In the genomic region with DNA sequence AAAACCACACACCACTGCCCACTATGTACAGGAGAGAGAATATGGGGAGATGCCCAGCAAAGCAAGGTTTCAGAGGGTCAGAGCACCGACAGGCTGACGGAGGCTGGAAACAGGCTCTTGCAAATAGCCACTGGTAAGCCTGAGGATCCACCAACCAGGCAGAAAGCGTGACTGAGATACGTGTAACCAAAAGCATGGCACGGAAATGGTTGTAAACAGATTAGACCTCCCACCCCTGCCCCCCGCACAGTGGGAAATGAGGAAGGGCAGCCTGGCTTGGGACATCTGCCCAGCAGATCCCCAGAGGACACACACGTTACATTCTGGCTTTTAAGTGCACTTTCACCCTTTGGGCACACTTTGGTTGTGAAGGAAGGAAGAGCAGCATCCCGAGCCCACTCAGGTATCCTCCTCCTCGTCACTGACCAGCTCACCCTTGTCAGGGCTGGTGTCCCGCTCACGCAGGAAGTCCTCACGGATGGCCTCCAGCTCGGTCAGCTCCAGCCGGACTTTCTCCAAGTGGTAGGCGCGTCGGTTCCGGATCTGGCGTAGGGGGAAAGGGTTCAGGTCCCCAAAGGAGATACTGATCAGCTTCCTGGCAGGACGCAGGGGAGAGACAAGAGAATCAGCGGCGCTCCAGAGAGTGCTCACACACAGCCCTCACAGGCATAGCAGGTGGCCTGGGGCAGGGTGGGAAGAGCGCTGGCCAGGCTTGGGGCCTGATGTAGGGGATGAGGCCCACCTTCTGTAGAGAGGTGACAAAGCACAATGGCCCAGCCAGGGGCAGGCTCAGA, we compare ENCODE assay signal across 6 cellular contexts.
DNase-seq lines count a peak whose midpoint lies in the region; ATAC-seq and TF ChIP-seq lines count a peak whose summit lies in the region.
"Not testable (repeated sequence)": the region's sequence is repeated elsewhere in the genome, so short reads cannot be mapped to it uniquely, and the experiment has no call there.

No MANE protein-coding gene starts in this region.

- H3K27me3 ChIP-seq in CD4-positive, alpha-beta T cell (ENCODE audit: control insufficient read depth, insufficient read depth, low read length); lower lobe of right lung (ENCODE audit: low read depth): not testable (repeated sequence)

- not testable (repeated sequence) for DNase-seq in CD4-positive, alpha-beta T cell; activated naive CD8-positive, alpha-beta T cell treated with anti-CD3 and anti-CD28 coated beads for 36 hours; neural crest cell (ENCODE audit: low read depth, low spot score); stimulated activated naive B cell treated with anti-CD40 and anti-IgM and Interleukin-4, amounts not matched to agents 10 μg/mL and 1 μg/mL and 100 μg/mL, for 72 hours
- DNase-seq in islet precursor cell (peak; percentile 35), lower lobe of right lung (peak; percentile 23)

- not testable (repeated sequence) for H3K9me3 ChIP-seq in CD4-positive, alpha-beta T cell (ENCODE audit: control insufficient read depth, low read length); lower lobe of right lung

- H3K4me1 ChIP-seq in lower lobe of right lung: peaks cover 32% of the 10 kb centered on the region

- peaks cover 73% of the 10 kb centered on the region for H3K36me3 ChIP-seq in lower lobe of right lung

- H3K9me3 Mint-ChIP-seq in CD4-positive, alpha-beta T cell; activated naive CD8-positive, alpha-beta T cell treated with anti-CD3 and anti-CD28 coated beads for 36 hours; neural crest cell; stimulated activated naive B cell treated with anti-CD40 and anti-IgM and Interleukin-4, amounts not matched to agents 10 μg/mL and 1 μg/mL and 100 μg/mL, for 72 hours: not testable (repeated sequence)

- not testable (repeated sequence) for H3K4me3 Mint-ChIP-seq in CD4-positive, alpha-beta T cell; activated naive CD8-positive, alpha-beta T cell treated with anti-CD3 and anti-CD28 coated beads for 36 hours; neural crest cell; stimulated activated naive B cell treated with anti-CD40 and anti-IgM and Interleukin-4, amounts not matched to agents 10 μg/mL and 1 μg/mL and 100 μg/mL, for 72 hours

- not testable (repeated sequence) for H3K27ac ChIP-seq in CD4-positive, alpha-beta T cell (ENCODE audit: low read depth, low read length); lower lobe of right lung

- H3K4me3 ChIP-seq in lower lobe of right lung: not testable (repeated sequence)

- H3K36me3 Mint-ChIP-seq in CD4-positive, alpha-beta T cell (ENCODE audit: low read depth): peaks cover 69% of the 10 kb centered on the region
- H3K36me3 Mint-ChIP-seq in activated naive CD8-positive, alpha-beta T cell treated with anti-CD3 and anti-CD28 coated beads for 36 hours: peaks cover 11% of the 10 kb centered on the region
- H3K36me3 Mint-ChIP-seq in neural crest cell (ENCODE audit: low read depth): not testable (repeated sequence)
- H3K36me3 Mint-ChIP-seq in stimulated activated naive B cell treated with anti-CD40 and anti-IgM and Interleukin-4, amounts not matched to agents 10 μg/mL and 1 μg/mL and 100 μg/mL, for 72 hours: peaks cover 30 to 37% of the 10 kb centered on the region in 2 donors

- H3K4me1 Mint-ChIP-seq in CD4-positive, alpha-beta T cell (ENCODE audit: low read depth): not testable (repeated sequence)
- peaks cover 14% of the 10 kb centered on the region for H3K4me1 Mint-ChIP-seq in activated naive CD8-positive, alpha-beta T cell treated with anti-CD3 and anti-CD28 coated beads for 36 hours
- peaks cover 14% of the 10 kb centered on the region for H3K4me1 Mint-ChIP-seq in neural crest cell
- H3K4me1 Mint-ChIP-seq in stimulated activated naive B cell treated with anti-CD40 and anti-IgM and Interleukin-4, amounts not matched to agents 10 μg/mL and 1 μg/mL and 100 μg/mL, for 72 hours: peaks cover 17 to 23% of the 10 kb centered on the region in 2 donors

- H3K27ac Mint-ChIP-seq in CD4-positive, alpha-beta T cell: peak overlapping the region; percentile 33
- H3K27ac Mint-ChIP-seq in activated naive CD8-positive, alpha-beta T cell treated with anti-CD3 and anti-CD28 coated beads for 36 hours: peak overlapping the region; percentile 34
- H3K27ac Mint-ChIP-seq in neural crest cell (ENCODE audit: unreplicated experiment): peak overlapping the region; percentile 62
- peak overlapping the region; percentile 3 for H3K27ac Mint-ChIP-seq in stimulated activated naive B cell treated with anti-CD40 and anti-IgM and Interleukin-4, amounts not matched to agents 10 μg/mL and 1 μg/mL and 100 μg/mL, for 72 hours

- POLR2A ChIA-PET in CD4-positive, alpha-beta T cell (lab: Charles Lee): not testable (repeated sequence)

- not testable (repeated sequence) for TF ChIP-seq CTCF in CD4-positive, alpha-beta T cell (IDR thresholded peaks at IDR 0.05); lower lobe of right lung (IDR thresholded peaks at IDR 0.05); neural crest cell (conservative IDR thresholded peaks at IDR 0.05)

- intact Hi-C loops in CD4-positive, alpha-beta T cell (cut with DNase I, micrococcal nuclease); lower lobe of right lung (cut with DNase I): not testable (repeated sequence)

- CTCF ChIA-PET in CD4-positive, alpha-beta T cell (lab: Charles Lee): interaction anchor here (1.0 kb wide), 1 partner anchor 115 kb away, joined by 4 read pairs; no protein-coding TSS in a partner anchor

- ATAC-seq in CD4-positive, alpha-beta T cell (ENCODE audit: poor library complexity); lower lobe of right lung; stimulated activated naive B cell treated with anti-CD40 and anti-IgM and Interleukin-4, amounts not matched to agents 10 μg/mL and 1 μg/mL and 100 μg/mL, for 72 hours (replicated peaks): not testable (repeated sequence)

- H3K27me3 Mint-ChIP-seq in CD4-positive, alpha-beta T cell; activated naive CD8-positive, alpha-beta T cell treated with anti-CD3 and anti-CD28 coated beads for 36 hours; neural crest cell (ENCODE audit: low read depth); stimulated activated naive B cell treated with anti-CD40 and anti-IgM and Interleukin-4, amounts not matched to agents 10 μg/mL and 1 μg/mL and 100 μg/mL, for 72 hours: not testable (repeated sequence)

Comparison
In these comparisons a context has a peak if more than half of its experiments do, and no peak if none do; other contexts are left out.
1. H3K27ac Mint-ChIP-seq: peak in every context shown above with its lines; median percentile 62 in neural crest cell; 34 in activated naive CD8-positive, alpha-beta T cell treated with anti-CD3 and anti-CD28 coated beads for 36 hours; 33 in CD4-positive, alpha-beta T cell; 3 in stimulated activated naive B cell treated with anti-CD40 and anti-IgM and Interleukin-4, amounts not matched to agents 10 μg/mL and 1 μg/mL and 100 μg/mL, for 72 hours.